16 cellular contexts compared by ENCODE assay signal in the genomic region with DNA sequence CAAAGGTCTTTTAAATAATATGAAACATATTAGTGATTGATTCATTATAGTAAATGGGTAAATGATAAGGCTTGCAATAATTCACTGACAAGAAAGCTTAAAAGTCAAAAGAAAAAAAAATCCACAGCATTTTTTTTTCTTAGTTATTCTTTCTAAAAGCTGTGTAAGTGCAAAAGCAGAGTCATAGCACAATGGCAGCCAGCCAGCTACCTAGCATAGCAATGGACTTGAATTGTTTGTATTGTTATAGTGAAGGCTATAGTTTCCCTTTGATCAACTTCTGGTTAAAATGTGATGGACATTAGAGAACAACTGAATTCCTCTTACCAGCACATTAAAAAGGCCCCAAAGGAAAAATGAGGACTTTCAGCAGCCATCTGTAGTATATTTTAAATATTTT.
DNase-seq lines count a peak whose midpoint lies in the region; ATAC-seq, FAIRE-seq and TF ChIP-seq lines count a peak whose summit lies in the region.
"Had no signal": no experiment of that assay in that cellular context is flagged by ENCODE, and none has a peak within 500 bp of the region (broad histone marks: within the 10 kb centered on the region; RNA-seq: fewer than 3 reads in every experiment).

No MANE protein-coding gene starts in this region.

- H3K36me3 ChIP-seq in A673 (ENCODE audit: insufficient read depth, low read length, poor library complexity, severe bottlenecking): no peaks in the 10 kb centered on the region
- H3K36me3 ChIP-seq in GM23248 (ENCODE audit: low read depth): peaks cover 21% of the 10 kb centered on the region; the same call in 1 of the 2 replicates
- H3K36me3 ChIP-seq in bronchial epithelial cell (ENCODE audit: control insufficient read depth, insufficient read depth, low read length): no peaks in the 10 kb centered on the region

- ATAC-seq in GM21423 (IDR thresholded peaks at IDR 0.05; ENCODE audit: unreplicated experiment) (no peak), HG02678 (IDR thresholded peaks at IDR 0.05; ENCODE audit: unreplicated experiment) (no peak)
- ATAC-seq: left lobe of liver, WTC11 had no signal

- H3K27ac ChIP-seq in A673 (ENCODE audit: low read depth, low read length, poor library complexity, severe bottlenecking) (no peak overlapping the region), GM23248 (no peak overlapping the region)
- H3K27ac ChIP-seq: PC-9 had no signal

- no peak overlapping the region for H2AFZ ChIP-seq in GM23248
- H2AFZ ChIP-seq: PC-9 had no signal

- POLR2A ChIA-PET in A673 (lab: Charles Lee; ENCODE audit: low non-redundant PET): interaction anchor here (0.7 kb wide), 1 partner anchor 9 kb away, joined by 5 read pairs; no protein-coding TSS in a partner anchor

- H3K9me3 ChIP-seq in A673 (ENCODE audit: low read depth, low read length, poor library complexity, severe bottlenecking) (no peaks in the 10 kb centered on the region), GM23248 (ENCODE audit: low read depth) (no peaks in the 10 kb centered on the region)

- no peak overlapping the region for H3K9ac ChIP-seq in GM23248

- H3K9me2 ChIP-seq in GM23248 (ENCODE audit: insufficient read depth): no peaks in the 10 kb centered on the region

- FAIRE-seq in bronchial epithelial cell (lab: Jason Lieb, UNC): no peak
- FAIRE-seq in islet of Langerhans (lab: Jason Lieb, UNC): peak; percentile 9
- FAIRE-seq in H54 (lab: Jason Lieb, UNC): no peak
- FAIRE-seq: GM18507 had no signal

- intact Hi-C loops in A673 (cut with micrococcal nuclease; ENCODE audit: unreplicated experiment): no loop called here

- no TSS peak for BruUV-seq in A673 (replicated peaks; lab: Mats Ljungman, UMichigan)

- peak; percentile 21 for DNase-seq in A673 (ENCODE audit: low spot score)
- DNase-seq in GM23248: peak; percentile 85
- DNase-seq in bronchial epithelial cell (ENCODE audit: low read depth): peak; percentile 58
- no peak for DNase-seq in NCI-H748 (lab: John Stamatoyannopoulos, UW; ENCODE audit: unreplicated experiment)
- no peak for DNase-seq in H54 (ENCODE audit: insufficient read length, low spot score)
- DNase-seq: CD8-positive, alpha-beta memory T cell; GOT3; NCI-H1105 treated with DMSO at 0.1 percent for 48 hours; retina had no signal

- CTCF ChIA-PET in A673 (lab: Charles Lee): no interaction called here

- H3K4me3 ChIP-seq in A673 (ENCODE audit: low read depth, low read length, poor library complexity, severe bottlenecking): no peak overlapping the region
- no peak overlapping the region for H3K4me3 ChIP-seq in GM23248
- no peak overlapping the region for H3K4me3 ChIP-seq in bronchial epithelial cell (ENCODE audit: low read depth, low read length)
- H3K4me3 ChIP-seq: PC-9 had no signal

- H3F3A ChIP-seq in GM23248 (ENCODE audit: insufficient read depth): peaks cover 12% of the 10 kb centered on the region; the same call in 1 of the 2 replicates

- in situ Hi-C loops in GM23248 (cut with MboI): no loop called here

- H4K20me1 ChIP-seq in GM23248 (ENCODE audit: insufficient read depth): no peaks in the 10 kb centered on the region

- H3K79me2 ChIP-seq in GM23248 (ENCODE audit: insufficient read depth): peaks cover 47% of the 10 kb centered on the region

- H3K27me3 ChIP-seq in A673 (replicated peaks; ENCODE audit: insufficient read depth, low read depth, low read length, poor library complexity): no peaks in the 10 kb centered on the region
- no peaks in the 10 kb centered on the region for H3K27me3 ChIP-seq in GM23248 (replicated peaks; ENCODE audit: insufficient read depth)
- H3K27me3 ChIP-seq in bronchial epithelial cell (ENCODE audit: control insufficient read depth, insufficient read depth, low read length): no peaks in the 10 kb centered on the region

- no peak overlapping the region for H3K4me2 ChIP-seq in GM23248 (ENCODE audit: unreplicated experiment)
- H3K4me2 ChIP-seq: PC-9 had no signal

- no peak for TF ChIP-seq CTCF in A673 (conservative IDR thresholded peaks at IDR 0.05; ENCODE audit: low read depth, low read length)
- TF ChIP-seq CTCF in bronchial epithelial cell (IDR thresholded peaks at IDR 0.05; ENCODE audit: insufficient read depth, low read length, severe bottlenecking): no peak

- H3K4me1 ChIP-seq in A673 (ENCODE audit: insufficient read depth, low read length, poor library complexity, severe bottlenecking) (no peaks in the 10 kb centered on the region), GM23248 (ENCODE audit: insufficient read depth) (peaks cover 28% of the 10 kb centered on the region)

- TF ChIP-seq POLR2A in H54 (IDR thresholded peaks at IDR 0.05; ENCODE audit: low read depth, low read length): no peak

Comparison
In these comparisons a context has a peak if more than half of its experiments do, and no peak if none do; other contexts are left out.
1. DNase-seq: peak in A673 (single experiment), GM23248 (single experiment) and bronchial epithelial cell (single experiment); none in NCI-H748 (single experiment) and H54 (single experiment).